In the genomic region with DNA sequence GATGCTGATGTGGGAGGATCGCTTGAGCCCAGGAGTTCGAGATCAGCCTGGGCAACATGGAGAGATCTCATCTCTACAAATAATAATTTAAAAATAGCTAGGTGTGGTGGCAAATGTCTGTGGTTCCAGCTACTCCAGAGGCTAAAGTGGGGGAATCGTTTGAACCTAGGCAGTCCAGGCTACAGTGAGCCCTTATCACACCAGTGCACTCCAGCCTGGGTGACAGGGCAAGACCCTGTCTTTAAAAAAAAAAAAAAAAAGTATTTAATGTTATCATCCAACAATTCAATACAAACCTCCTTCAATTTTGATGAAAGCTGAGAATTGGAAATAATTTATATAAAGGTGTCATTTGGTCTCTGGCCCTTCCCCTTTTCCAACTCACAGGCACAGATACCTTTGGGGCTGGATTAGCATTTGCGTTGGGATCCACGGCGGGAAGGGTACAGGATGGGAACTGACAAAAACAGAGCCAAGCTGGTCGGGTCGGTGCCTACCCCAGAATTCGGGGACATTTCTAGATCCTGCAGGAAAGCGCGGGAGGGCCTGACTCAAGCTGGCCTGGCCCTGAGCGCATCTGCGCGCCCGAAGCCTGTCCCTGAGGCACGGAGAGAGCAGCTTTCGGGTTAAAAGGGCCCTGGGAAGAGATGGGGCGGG, we compare ENCODE assay signal across 8 cellular contexts. TPM values are rescaled to one million over a fixed set of nuclear protein-coding genes. Genes with fewer than 3 reads are reported as not detected.
DNase-seq lines count a peak whose midpoint lies in the region; ATAC-seq and TF ChIP-seq lines count a peak whose summit lies in the region.

No MANE protein-coding gene starts in this region.

- peak overlapping the region; percentile 96 for H3K4me2 ChIP-seq in osteoblast (ENCODE audit: insufficient read depth, low read length)

- 17 to 19% methylated on average over 18 of the region's 18 CpGs for WGBS in esophagus, 2 donors

- H3K27ac ChIP-seq in RWPE2 (ENCODE audit: poor library complexity, severe bottlenecking) (peak overlapping the region; percentile 65), esophagus (ENCODE audit: low read depth in 2 of 2, low read length in 1 of 2) (peak overlapping the region; percentile 90 to 93), osteoblast (ENCODE audit: low read depth, low read length) (peak overlapping the region; percentile 85)

- H3K9me3 ChIP-seq in RWPE2 (ENCODE audit: severe bottlenecking) = no peaks in the 10 kb centered on the region
- H3K9me3 ChIP-seq in esophagus (ENCODE audit: control insufficient read depth in 2 of 2, insufficient read depth in 1 of 2, low read depth in 1 of 2, low read length in 1 of 2) = no peaks in the 10 kb centered on the region
- H3K9me3 ChIP-seq in osteoblast (ENCODE audit: low read depth, low read length) = no peaks in the 10 kb centered on the region

- H3K27me3 ChIP-seq in RWPE2 (ENCODE audit: insufficient read depth, poor library complexity, severe bottlenecking) = no peaks in the 10 kb centered on the region
- no peaks in the 10 kb centered on the region for H3K27me3 ChIP-seq in esophagus (ENCODE audit: control insufficient read depth in 1 of 2, insufficient read depth in 2 of 2, low read length in 2 of 2)
- H3K27me3 ChIP-seq in osteoblast (ENCODE audit: insufficient read depth, low read length) = no peaks in the 10 kb centered on the region

- peaks cover 32% of the 10 kb centered on the region for H4K20me1 ChIP-seq in osteoblast (ENCODE audit: insufficient read depth, low read length)

- H3K79me2 ChIP-seq in osteoblast (ENCODE audit: insufficient read depth, low read length) = peaks cover 40% of the 10 kb centered on the region

- H3K4me3 ChIP-seq in RWPE2 (ENCODE audit: severe bottlenecking) (peak overlapping the region; percentile 69), esophagus (ENCODE audit: low read depth in 1 of 2, low read length in 2 of 2) (peak overlapping the region; percentile 57 to 64), osteoblast (ENCODE audit: insufficient read depth, low read length) (peak overlapping the region; percentile 97)

- ATAC-seq in GM18499 (IDR thresholded peaks at IDR 0.05; ENCODE audit: insufficient read depth, unreplicated experiment) (peak; percentile 8), HG02571 (IDR thresholded peaks at IDR 0.05; ENCODE audit: unreplicated experiment) (peak; percentile 10), RWPE2 (ENCODE audit: low read depth) (peak; percentile 4; the same call in 1 of the 3 replicates)

- H3K4me1 ChIP-seq in RWPE2 (ENCODE audit: insufficient read depth, poor library complexity, severe bottlenecking) (peaks cover 4% of the 10 kb centered on the region), esophagus (ENCODE audit: control insufficient read depth in 2 of 2, insufficient read depth in 2 of 2, low read length in 1 of 2) (peaks cover 0 to 2% of the 10 kb centered on the region in 2 donors), osteoblast (ENCODE audit: insufficient read depth, low read length) (peaks cover 19% of the 10 kb centered on the region)

- TF ChIP-seq CTCF in RWPE2 (IDR thresholded peaks at IDR 0.05; ENCODE audit: poor library complexity, severe bottlenecking) (no peak), osteoblast (IDR thresholded peaks at IDR 0.05; ENCODE audit: extremely low read depth, low read depth, low read length) (no peak)

- peaks cover 25% of the 10 kb centered on the region for H3K36me3 ChIP-seq in RWPE2 (ENCODE audit: low read depth)
- H3K36me3 ChIP-seq in esophagus (ENCODE audit: control insufficient read depth in 2 of 2, insufficient read depth in 2 of 2, low read length in 1 of 2) = no peaks in the 10 kb centered on the region
- peaks cover 5% of the 10 kb centered on the region for H3K36me3 ChIP-seq in osteoblast (ENCODE audit: insufficient read depth, low read length)

- peak overlapping the region; percentile 97 for H2AFZ ChIP-seq in osteoblast (ENCODE audit: low read length)

- DNase-seq in RWPE2 (ENCODE audit: low spot score) (no peak), osteoblast (ENCODE audit: insufficient read length, low spot score, missing footprints) (no peak), cortex of kidney (lab: John Stamatoyannopoulos, UW) (no peak), NCI-H526 treated with DMSO at 0.1 percent for 48 hours (lab: John Stamatoyannopoulos, UW) (no peak)
- DNase-seq in stimulated activated CD4-positive, alpha-beta T cell treated with anti-CD3 and anti-CD28 coated beads, Interleukin-1b, Interleukin-23, amount 100 ng/mL, for 48 hours = no peak

RNA-seq across cellular contexts. Expression of a gene that starts 0.9 kb away (rescaled TPM):
- 10 to 100 TPM in 1 of 2 donors, 1 to 10 TPM in 1; 9.1 to 16.0 TPM for polyA plus RNA-seq in esophagus
- 23.3 and 24.6 TPM in 2 replicates for total RNA-seq in osteoblast

RNA-seq across cellular contexts. Expression of a gene that starts 26.3 kb away (rescaled TPM):
- polyA plus RNA-seq in esophagus = under 1 TPM in 1 of 2 donors, not detected in 1; 0.04 TPM
- not detected in 2 replicates for total RNA-seq in osteoblast

RNA-seq across cellular contexts. Expression of a gene that starts 51.3 kb away (rescaled TPM):
- polyA plus RNA-seq in esophagus = 10 to 100 TPM in 1 of 2 donors, 1 to 10 TPM in 1; 8.5 to 17.2 TPM
- total RNA-seq in osteoblast = 19.7 and 21.0 TPM in 2 replicates
